1 cellular context compared by ENCODE assay signal in the genomic region with DNA sequence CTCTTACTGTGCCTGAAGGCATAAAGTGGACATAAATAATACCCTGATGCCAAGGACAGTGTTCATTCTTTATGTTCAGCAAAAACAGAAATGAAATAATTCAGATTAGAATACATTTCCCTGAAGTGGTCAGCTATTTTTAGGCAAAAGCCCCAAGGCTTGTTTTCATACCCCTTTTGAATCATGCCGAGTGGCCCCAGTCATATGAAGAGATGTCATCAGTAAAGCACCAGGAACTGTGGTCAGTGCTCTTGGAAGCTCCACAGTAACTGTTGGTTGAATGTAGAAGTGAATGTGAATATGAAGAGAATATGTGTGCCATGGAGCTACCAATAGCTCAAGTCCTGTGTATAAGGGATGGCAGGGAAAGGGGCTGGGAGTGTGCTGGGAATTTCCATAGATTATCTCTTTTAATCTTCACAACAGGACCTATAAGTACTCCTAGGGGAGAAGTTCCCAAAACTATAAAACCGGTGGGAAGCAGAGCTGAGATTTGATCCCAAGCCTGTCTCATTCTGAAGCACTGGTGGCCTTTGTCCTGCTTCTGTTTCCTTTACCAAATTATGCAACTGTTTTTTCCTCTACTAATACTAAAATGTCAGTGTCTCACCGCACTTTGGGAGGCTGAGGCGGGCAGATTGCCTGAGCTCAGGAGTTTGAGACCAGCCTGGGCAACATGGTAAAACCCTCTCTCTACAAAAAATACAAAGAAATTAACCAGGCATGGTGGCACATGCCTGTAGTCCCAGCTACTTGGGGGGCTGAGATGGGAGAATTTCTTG.
TF ChIP-seq lines count a peak whose summit lies in the region.

No MANE protein-coding gene starts in this region.

TF ChIP-seq in HepG2, 621 proteins besides CTCF, POLR2A, EP300 and RAD21 (continued from another document and continues in another):
- TF ChIP-seq, protein P1, sequence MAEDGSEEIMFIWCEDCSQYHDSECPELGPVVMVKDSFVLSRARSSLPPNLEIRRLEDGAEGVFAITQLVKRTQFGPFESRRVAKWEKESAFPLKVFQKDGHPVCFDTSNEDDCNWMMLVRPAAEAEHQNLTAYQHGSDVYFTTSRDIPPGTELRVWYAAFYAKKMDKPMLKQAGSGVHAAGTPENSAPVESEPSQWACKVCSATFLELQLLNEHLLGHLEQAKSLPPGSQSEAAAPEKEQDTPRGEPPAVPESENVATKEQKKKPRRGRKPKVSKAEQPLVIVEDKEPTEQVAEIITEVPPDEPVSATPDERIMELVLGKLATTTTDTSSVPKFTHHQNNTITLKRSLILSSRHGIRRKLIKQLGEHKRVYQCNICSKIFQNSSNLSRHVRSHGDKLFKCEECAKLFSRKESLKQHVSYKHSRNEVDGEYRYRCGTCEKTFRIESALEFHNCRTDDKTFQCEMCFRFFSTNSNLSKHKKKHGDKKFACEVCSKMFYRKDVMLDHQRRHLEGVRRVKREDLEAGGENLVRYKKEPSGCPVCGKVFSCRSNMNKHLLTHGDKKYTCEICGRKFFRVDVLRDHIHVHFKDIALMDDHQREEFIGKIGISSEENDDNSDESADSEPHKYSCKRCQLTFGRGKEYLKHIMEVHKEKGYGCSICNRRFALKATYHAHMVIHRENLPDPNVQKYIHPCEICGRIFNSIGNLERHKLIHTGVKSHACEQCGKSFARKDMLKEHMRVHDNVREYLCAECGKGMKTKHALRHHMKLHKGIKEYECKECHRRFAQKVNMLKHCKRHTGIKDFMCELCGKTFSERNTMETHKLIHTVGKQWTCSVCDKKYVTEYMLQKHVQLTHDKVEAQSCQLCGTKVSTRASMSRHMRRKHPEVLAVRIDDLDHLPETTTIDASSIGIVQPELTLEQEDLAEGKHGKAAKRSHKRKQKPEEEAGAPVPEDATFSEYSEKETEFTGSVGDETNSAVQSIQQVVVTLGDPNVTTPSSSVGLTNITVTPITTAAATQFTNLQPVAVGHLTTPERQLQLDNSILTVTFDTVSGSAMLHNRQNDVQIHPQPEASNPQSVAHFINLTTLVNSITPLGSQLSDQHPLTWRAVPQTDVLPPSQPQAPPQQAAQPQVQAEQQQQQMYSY (CRISPR knock-in tag; IDR thresholded peaks at IDR 0.05) = no peak
- TF ChIP-seq PPARG (CRISPR knock-in tag; conservative IDR thresholded peaks at IDR 0.05) (peak; percentile 90), TOE1 (CRISPR knock-in tag; IDR thresholded peaks at IDR 0.05) (no peak), ZBTB4 (CRISPR knock-in tag; IDR thresholded peaks at IDR 0.05; ENCODE audit: borderline replicate concordance) (0 out of 2 replicates have a peak, but pooled peaks have one; percentile 38), NFKB2 (CRISPR knock-in tag; IDR thresholded peaks at IDR 0.05; ENCODE audit: borderline replicate concordance) (no peak), ARNT2 (CRISPR knock-in tag; IDR thresholded peaks at IDR 0.05; ENCODE audit: low read depth) (no peak), ZFP62 (CRISPR knock-in tag; IDR thresholded peaks at IDR 0.05) (no peak), TEAD2 (CRISPR knock-in tag; IDR thresholded peaks at IDR 0.05) (no peak), ZMAT3 (CRISPR knock-in tag; conservative IDR thresholded peaks at IDR 0.05) (no peak), NFATC3 (CRISPR knock-in tag; IDR thresholded peaks at IDR 0.05) (no peak), ZFP36L2 (CRISPR knock-in tag; IDR thresholded peaks at IDR 0.05) (no peak), BRD4 (CRISPR knock-in tag; IDR thresholded peaks at IDR 0.05) (0 out of 2 replicates have a peak, but pooled peaks have one; percentile 50), PAX8 (CRISPR knock-in tag; IDR thresholded peaks at IDR 0.05; ENCODE audit: borderline replicate concordance) (no peak), ZFP36 (IDR thresholded peaks at IDR 0.05; ENCODE audit: borderline replicate concordance, low read depth, low read length, partially characterized antibody) (no peak), ZMYM4 (CRISPR knock-in tag; IDR thresholded peaks at IDR 0.05) (no peak), CEBPZ (IDR thresholded peaks at IDR 0.05; ENCODE audit: low read length) (no peak), KLF11 (CRISPR knock-in tag; IDR thresholded peaks at IDR 0.05) (no peak), ZNF563 (CRISPR knock-in tag; IDR thresholded peaks at IDR 0.05) (no peak), HNRNPUL1 (IDR thresholded peaks at IDR 0.05; ENCODE audit: low read depth, low read length) (no peak), ZNF766 (CRISPR knock-in tag; IDR thresholded peaks at IDR 0.05; ENCODE audit: borderline replicate concordance) (no peak), ZNF367 (CRISPR knock-in tag; IDR thresholded peaks at IDR 0.05; ENCODE audit: borderline replicate concordance) (no peak), RCOR2 (CRISPR knock-in tag; IDR thresholded peaks at IDR 0.05) (no peak)
- TF ChIP-seq, protein P2, sequence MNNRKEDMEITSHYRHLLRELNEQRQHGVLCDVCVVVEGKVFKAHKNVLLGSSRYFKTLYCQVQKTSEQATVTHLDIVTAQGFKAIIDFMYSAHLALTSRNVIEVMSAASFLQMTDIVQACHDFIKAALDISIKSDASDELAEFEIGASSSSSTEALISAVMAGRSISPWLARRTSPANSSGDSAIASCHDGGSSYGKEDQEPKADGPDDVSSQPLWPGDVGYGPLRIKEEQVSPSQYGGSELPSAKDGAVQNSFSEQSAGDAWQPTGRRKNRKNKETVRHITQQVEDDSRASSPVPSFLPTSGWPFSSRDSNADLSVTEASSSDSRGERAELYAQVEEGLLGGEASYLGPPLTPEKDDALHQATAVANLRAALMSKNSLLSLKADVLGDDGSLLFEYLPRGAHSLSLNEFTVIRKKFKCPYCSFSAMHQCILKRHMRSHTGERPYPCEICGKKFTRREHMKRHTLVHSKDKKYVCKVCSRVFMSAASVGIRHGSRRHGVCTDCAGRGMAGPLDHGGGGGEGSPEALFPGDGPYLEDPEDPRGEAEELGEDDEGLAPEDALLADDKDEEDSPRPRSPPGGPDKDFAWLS (CRISPR knock-in tag; IDR thresholded peaks at IDR 0.05; ENCODE audit: borderline replicate concordance) = no peak
- TF ChIP-seq, protein P3, sequence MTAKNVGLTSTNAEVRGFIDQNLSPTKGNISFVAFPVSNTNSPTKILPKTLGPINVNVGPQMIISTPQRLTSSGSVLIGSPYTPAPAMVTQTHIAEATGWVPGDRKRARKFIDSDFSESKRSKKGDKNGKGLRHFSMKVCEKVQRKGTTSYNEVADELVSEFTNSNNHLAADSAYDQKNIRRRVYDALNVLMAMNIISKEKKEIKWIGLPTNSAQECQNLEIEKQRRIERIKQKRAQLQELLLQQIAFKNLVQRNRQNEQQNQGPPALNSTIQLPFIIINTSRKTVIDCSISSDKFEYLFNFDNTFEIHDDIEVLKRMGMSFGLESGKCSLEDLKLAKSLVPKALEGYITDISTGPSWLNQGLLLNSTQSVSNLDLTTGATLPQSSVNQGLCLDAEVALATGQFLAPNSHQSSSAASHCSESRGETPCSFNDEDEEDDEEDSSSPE (CRISPR knock-in tag; IDR thresholded peaks at IDR 0.05) = no peak
- TF ChIP-seq, protein P4, sequence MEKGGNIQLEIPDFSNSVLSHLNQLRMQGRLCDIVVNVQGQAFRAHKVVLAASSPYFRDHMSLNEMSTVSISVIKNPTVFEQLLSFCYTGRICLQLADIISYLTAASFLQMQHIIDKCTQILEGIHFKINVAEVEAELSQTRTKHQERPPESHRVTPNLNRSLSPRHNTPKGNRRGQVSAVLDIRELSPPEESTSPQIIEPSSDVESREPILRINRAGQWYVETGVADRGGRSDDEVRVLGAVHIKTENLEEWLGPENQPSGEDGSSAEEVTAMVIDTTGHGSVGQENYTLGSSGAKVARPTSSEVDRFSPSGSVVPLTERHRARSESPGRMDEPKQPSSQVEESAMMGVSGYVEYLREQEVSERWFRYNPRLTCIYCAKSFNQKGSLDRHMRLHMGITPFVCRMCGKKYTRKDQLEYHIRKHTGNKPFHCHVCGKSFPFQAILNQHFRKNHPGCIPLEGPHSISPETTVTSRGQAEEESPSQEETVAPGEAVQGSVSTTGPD (CRISPR knock-in tag; IDR thresholded peaks at IDR 0.05) = no peak
- TF ChIP-seq, protein P5, sequence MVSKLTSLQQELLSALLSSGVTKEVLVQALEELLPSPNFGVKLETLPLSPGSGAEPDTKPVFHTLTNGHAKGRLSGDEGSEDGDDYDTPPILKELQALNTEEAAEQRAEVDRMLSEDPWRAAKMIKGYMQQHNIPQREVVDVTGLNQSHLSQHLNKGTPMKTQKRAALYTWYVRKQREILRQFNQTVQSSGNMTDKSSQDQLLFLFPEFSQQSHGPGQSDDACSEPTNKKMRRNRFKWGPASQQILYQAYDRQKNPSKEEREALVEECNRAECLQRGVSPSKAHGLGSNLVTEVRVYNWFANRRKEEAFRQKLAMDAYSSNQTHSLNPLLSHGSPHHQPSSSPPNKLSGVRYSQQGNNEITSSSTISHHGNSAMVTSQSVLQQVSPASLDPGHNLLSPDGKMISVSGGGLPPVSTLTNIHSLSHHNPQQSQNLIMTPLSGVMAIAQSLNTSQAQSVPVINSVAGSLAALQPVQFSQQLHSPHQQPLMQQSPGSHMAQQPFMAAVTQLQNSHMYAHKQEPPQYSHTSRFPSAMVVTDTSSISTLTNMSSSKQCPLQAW (CRISPR knock-in tag; IDR thresholded peaks at IDR 0.05) = peak; percentile 39; the same call in 1 of the 2 replicates
- TF ChIP-seq, protein P6, sequence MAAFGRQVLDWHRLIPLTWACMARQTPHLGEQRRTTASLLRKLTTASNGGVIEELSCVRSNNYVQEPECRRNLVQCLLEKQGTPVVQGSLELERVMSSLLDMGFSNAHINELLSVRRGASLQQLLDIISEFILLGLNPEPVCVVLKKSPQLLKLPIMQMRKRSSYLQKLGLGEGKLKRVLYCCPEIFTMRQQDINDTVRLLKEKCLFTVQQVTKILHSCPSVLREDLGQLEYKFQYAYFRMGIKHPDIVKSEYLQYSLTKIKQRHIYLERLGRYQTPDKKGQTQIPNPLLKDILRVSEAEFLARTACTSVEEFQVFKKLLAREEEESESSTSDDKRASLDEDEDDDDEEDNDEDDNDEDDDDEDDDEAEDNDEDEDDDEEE (CRISPR knock-in tag; IDR thresholded peaks at IDR 0.05) = no peak
- TF ChIP-seq, protein P7, sequence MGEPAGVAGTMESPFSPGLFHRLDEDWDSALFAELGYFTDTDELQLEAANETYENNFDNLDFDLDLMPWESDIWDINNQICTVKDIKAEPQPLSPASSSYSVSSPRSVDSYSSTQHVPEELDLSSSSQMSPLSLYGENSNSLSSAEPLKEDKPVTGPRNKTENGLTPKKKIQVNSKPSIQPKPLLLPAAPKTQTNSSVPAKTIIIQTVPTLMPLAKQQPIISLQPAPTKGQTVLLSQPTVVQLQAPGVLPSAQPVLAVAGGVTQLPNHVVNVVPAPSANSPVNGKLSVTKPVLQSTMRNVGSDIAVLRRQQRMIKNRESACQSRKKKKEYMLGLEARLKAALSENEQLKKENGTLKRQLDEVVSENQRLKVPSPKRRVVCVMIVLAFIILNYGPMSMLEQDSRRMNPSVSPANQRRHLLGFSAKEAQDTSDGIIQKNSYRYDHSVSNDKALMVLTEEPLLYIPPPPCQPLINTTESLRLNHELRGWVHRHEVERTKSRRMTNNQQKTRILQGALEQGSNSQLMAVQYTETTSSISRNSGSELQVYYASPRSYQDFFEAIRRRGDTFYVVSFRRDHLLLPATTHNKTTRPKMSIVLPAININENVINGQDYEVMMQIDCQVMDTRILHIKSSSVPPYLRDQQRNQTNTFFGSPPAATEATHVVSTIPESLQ (CRISPR knock-in tag; conservative IDR thresholded peaks at IDR 0.05) = no peak
- TF ChIP-seq, protein P8, sequence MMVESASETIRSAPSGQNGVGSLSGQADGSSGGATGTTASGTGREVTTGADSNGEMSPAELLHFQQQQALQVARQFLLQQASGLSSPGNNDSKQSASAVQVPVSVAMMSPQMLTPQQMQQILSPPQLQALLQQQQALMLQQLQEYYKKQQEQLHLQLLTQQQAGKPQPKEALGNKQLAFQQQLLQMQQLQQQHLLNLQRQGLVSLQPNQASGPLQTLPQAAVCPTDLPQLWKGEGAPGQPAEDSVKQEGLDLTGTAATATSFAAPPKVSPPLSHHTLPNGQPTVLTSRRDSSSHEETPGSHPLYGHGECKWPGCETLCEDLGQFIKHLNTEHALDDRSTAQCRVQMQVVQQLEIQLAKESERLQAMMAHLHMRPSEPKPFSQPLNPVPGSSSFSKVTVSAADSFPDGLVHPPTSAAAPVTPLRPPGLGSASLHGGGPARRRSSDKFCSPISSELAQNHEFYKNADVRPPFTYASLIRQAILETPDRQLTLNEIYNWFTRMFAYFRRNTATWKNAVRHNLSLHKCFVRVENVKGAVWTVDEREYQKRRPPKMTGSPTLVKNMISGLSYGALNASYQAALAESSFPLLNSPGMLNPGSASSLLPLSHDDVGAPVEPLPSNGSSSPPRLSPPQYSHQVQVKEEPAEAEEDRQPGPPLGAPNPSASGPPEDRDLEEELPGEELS (CRISPR knock-in tag; IDR thresholded peaks at IDR 0.05) = peak; percentile 63
